8 cellular contexts compared by ENCODE assay signal in the genomic region with DNA sequence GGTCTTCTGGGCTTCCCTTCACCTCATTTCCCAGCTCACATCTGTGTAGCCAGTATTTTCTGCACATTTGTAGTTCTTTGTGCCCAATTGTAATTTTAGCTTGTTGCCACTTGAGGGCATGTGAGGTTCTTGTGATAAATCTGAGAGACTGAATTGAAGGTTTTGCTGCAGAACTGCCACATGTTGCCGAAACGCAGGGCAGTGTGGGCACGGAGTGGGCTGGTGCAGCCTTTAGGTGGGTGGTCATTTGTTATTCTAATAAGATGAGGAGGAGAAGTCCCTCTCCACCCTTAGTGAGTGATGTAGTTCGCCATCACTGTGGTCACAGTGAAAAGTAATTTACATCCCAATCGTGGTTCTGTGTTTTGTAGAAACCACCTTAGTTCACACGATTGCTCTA. TPM values are rescaled to one million over a fixed set of nuclear protein-coding genes. Genes with fewer than 3 reads are reported as not detected.
DNase-seq lines count a peak whose midpoint lies in the region; ATAC-seq and TF ChIP-seq lines count a peak whose summit lies in the region.

No MANE protein-coding gene starts in this region.

- H3K4me2 ChIP-seq in fibroblast of lung (ENCODE audit: extremely low read depth, insufficient read depth, low read length) = no peak overlapping the region

- ATAC-seq in GM19438 (IDR thresholded peaks at IDR 0.05; ENCODE audit: low read depth, unreplicated experiment) (peak; percentile 69), HG03342 (IDR thresholded peaks at IDR 0.05; ENCODE audit: unreplicated experiment) (peak; percentile 84)

- H3K4me1 ChIP-seq in fibroblast of lung (ENCODE audit: control insufficient read depth, extremely low read depth, insufficient read depth, low read length) = no peaks in the 10 kb centered on the region

- H3K27me3 ChIP-seq in fibroblast of lung (ENCODE audit: control insufficient read depth, insufficient read depth, low read length) = no peaks in the 10 kb centered on the region

- H2AFZ ChIP-seq in fibroblast of lung (ENCODE audit: low read length) = no peak overlapping the region

- H3K9me3 ChIP-seq in fibroblast of lung (ENCODE audit: control insufficient read depth, insufficient read depth, low read depth, low read length) = no peaks in the 10 kb centered on the region

- H3K36me3 ChIP-seq in fibroblast of lung (ENCODE audit: control insufficient read depth, insufficient read depth, low read length) = peaks cover 14% of the 10 kb centered on the region

- peak; percentile 66 to 77 for TF ChIP-seq CTCF in fibroblast of lung (conservative IDR thresholded peaks at IDR 0.05 in 1 of 2, IDR thresholded peaks at IDR 0.05 in 1 of 2; ENCODE audit: low read depth in 1 of 2, low read length in 2 of 2)

- peak overlapping the region; percentile 12 for H3K27ac ChIP-seq in fibroblast of lung (ENCODE audit: insufficient read depth, low read length)

- H3K9ac ChIP-seq in fibroblast of lung (ENCODE audit: insufficient read depth, low read length) = no peak overlapping the region

- DNase-seq in DMS53 treated with DMSO at 0.1 percent for 48 hours (lab: John Stamatoyannopoulos, UW; ENCODE audit: unreplicated experiment) = peak; percentile 69
- DNase-seq in NCI-H524 treated with DMSO at 0.1 percent for 48 hours (lab: John Stamatoyannopoulos, UW) = peak; percentile 26
- peak; percentile 38 for DNase-seq in activated CD8-positive, alpha-beta memory T cell treated with anti-CD3 and anti-CD28 coated beads, Interleukin-2, amount 50 U/mL, for 24 hours (ENCODE audit: extremely low read depth)
- peak; percentile 60 to 75 for DNase-seq in fibroblast of lung (ENCODE audit: low read depth in 2 of 2)
- peak in 29 of 56 donors; percentile 18 to 59 (median 31) for DNase-seq in nucleus accumbens (lab: John Stamatoyannopoulos, UW)
- no peak for DNase-seq in GOT3 (lab: John Stamatoyannopoulos, UW)

- H3K4me3 ChIP-seq in fibroblast of lung (replicated peaks in 1 of 4; ENCODE audit: control extremely low read depth in 1 of 4, insufficient read depth in 1 of 4, low read depth in 3 of 4, low read length in 4 of 4) = no peak overlapping the region

- H4K20me1 ChIP-seq in fibroblast of lung (ENCODE audit: control insufficient read depth, extremely low read depth, insufficient read depth, low read length) = no peaks in the 10 kb centered on the region

- peaks cover 3% of the 10 kb centered on the region for H3K79me2 ChIP-seq in fibroblast of lung (ENCODE audit: control insufficient read depth, insufficient read depth, low read length)

RNA-seq across cellular contexts. Expression of a gene that starts 21.2 kb away (rescaled TPM):
- 13.9 and 17.8 TPM in 2 replicates for total RNA-seq in fibroblast of lung
- 9.8 and 12.2 TPM in 2 replicates for polyA plus RNA-seq in fibroblast of lung
- 8.4 and 9.2 TPM in 2 replicates for polyA plus RNA-seq in fibroblast of lung (2012)
- 10.4 and 19.1 TPM in 2 replicates for polyA minus RNA-seq in fibroblast of lung (ENCODE audit: low replicate concordance)
